15 cellular contexts compared by ENCODE assay signal in genomic region chr19:41626877-41627276, GRCh38. TPM values are rescaled to one million over a fixed set of nuclear protein-coding genes. Genes with fewer than 3 reads are reported as not detected.
A peak's percentile ranks its signal among the peaks of the same experiment; 100 is the strongest.
DNase-seq lines count a peak whose midpoint lies in the region; ATAC-seq and TF ChIP-seq lines count a peak whose summit lies in the region.
"Had no signal": no experiment of that assay in that cellular context is flagged by ENCODE, and none has a peak within 500 bp of the region (broad histone marks: within the 10 kb centered on the region; RNA-seq: fewer than 3 reads in every experiment).

TSS of gene CEACAM4 (minus strand) at chr19:41627074. CDS start at chr19:41626963, 111 bp downstream.

- ATAC-seq in lower lobe of right lung (peak; percentile 82 to 86), GM19467 (IDR thresholded peaks at IDR 0.05; ENCODE audit: unreplicated experiment) (no peak), WTC11 (no peak)
- ATAC-seq: Panc1 had no signal

- no peaks in the 10 kb centered on the region for H3K4me1 Mint-ChIP-seq in WTC11

- POLR2A ChIA-PET in WTC11 (lab: Charles Lee), result no interaction called here

- H3K4me1 ChIP-seq in lower lobe of right lung, result peaks cover 9% of the 10 kb centered on the region
- H3K4me1 ChIP-seq in transverse colon, result no peaks in the 10 kb centered on the region
- H3K4me1 ChIP-seq: ascending aorta, BLaER1, parathyroid adenoma had no signal

- H3K27me3 Mint-ChIP-seq in WTC11 (ENCODE audit: low read depth), result peaks cover 11% of the 10 kb centered on the region

- no peak for TF ChIP-seq EP300 in transverse colon (IDR thresholded peaks at IDR 0.05; ENCODE audit: low read depth)

- TF ChIP-seq POLR2A in transverse colon (IDR thresholded peaks at IDR 0.05), result peak; percentile 29

- 30% methylated on average over 7 of the region's 7 CpGs; no CpG with 5 or more reads in 1 of the 2 donors for WGBS in transverse colon (ENCODE audit: low coverage in 1 of 2), 2 donors

- 0 out of 2 replicates have a peak, but pooled peaks cover 3% of the 10 kb centered on the region for H3K36me3 Mint-ChIP-seq in WTC11

- H3K27ac Mint-ChIP-seq in WTC11, result no peak within 1 kb of the TSS

- CTCF ChIA-PET in WTC11 (lab: Charles Lee), result no interaction called here

- DNase-seq in Kasumi-1 (lab: John Stamatoyannopoulos, UW) (peak; percentile 56 to 63), UCSD-AML1 (lab: John Stamatoyannopoulos, UW; ENCODE audit: unreplicated experiment) (peak; percentile 58), lower lobe of right lung (peak; percentile 79), transverse colon (no peak), WTC11 (ENCODE audit: low spot score) (no peak)
- DNase-seq in activated CD8-positive, alpha-beta memory T cell treated with anti-CD3 and anti-CD28 coated beads, Interleukin-2, amount 50 U/mL, for 4 hours, result no peak
- DNase-seq: activated gamma-delta T cell, kidney, NCI-H2029, NCI-H510A had no signal

- H3K27ac ChIP-seq in lower lobe of right lung (peak within 1 kb of the TSS; percentile 64), transverse colon (no peak within 1 kb of the TSS)
- H3K27ac ChIP-seq: ascending aorta, BLaER1, parathyroid adenoma had no signal

- H3K9me3 ChIP-seq in lower lobe of right lung (peaks cover 5% of the 10 kb centered on the region), transverse colon (peaks cover 10% of the 10 kb centered on the region in 2 donors)
- H3K9me3 ChIP-seq: ascending aorta had no signal

- no peaks in the 10 kb centered on the region for H3K36me3 ChIP-seq in lower lobe of right lung
- no peaks in the 10 kb centered on the region for H3K36me3 ChIP-seq in transverse colon
- H3K36me3 ChIP-seq: ascending aorta, BLaER1 had no signal

- in situ Hi-C loops in transverse colon (cut with MboI; ENCODE audit: low pct_ligation_motif_present in 1 of 4, low pct_unique_long_range_greater_than_20kb in 1 of 4, low sequenced_read_pairs in 3 of 4), result no loop called here

- no peak within 1 kb of the TSS for H3K4me3 Mint-ChIP-seq in WTC11

- H3K27me3 ChIP-seq in lower lobe of right lung (ENCODE audit: low read depth), result peaks cover 23% of the 10 kb centered on the region
- H3K27me3 ChIP-seq in transverse colon, result peaks cover 21% of the 10 kb centered on the region
- H3K27me3 ChIP-seq: ascending aorta had no signal

- intact Hi-C loops in lower lobe of right lung (cut with DNase I) (no loop called here), transverse colon (cut with DNase I; ENCODE audit: low total_unique reads) (no loop called here)

- H3K4me3 ChIP-seq in lower lobe of right lung (peak within 1 kb of the TSS; percentile 48), transverse colon (peak within 1 kb of the TSS in 1 of 4 donors; percentile 13)
- H3K4me3 ChIP-seq: ascending aorta, BLaER1 had no signal

- TF ChIP-seq CTCF in lower lobe of right lung (IDR thresholded peaks at IDR 0.05) (no peak), transverse colon (IDR thresholded peaks at IDR 0.05) (no peak), WTC11 (IDR thresholded peaks at IDR 0.05) (no peak)

- peaks cover 18% of the 10 kb centered on the region for H3K9me3 Mint-ChIP-seq in WTC11

TF ChIP-seq in WTC11, 78 proteins besides CTCF, POLR2A, EP300 and RAD21:
- TF ChIP-seq OVOL2 (CRISPR knock-in tag; IDR thresholded peaks at IDR 0.05; ENCODE audit: borderline replicate concordance) (no peak), TCF7 (CRISPR knock-in tag; IDR thresholded peaks at IDR 0.05; ENCODE audit: low read depth) (no peak), FOXJ3 (CRISPR knock-in tag; IDR thresholded peaks at IDR 0.05; ENCODE audit: borderline replicate concordance) (no peak), USF1 (CRISPR knock-in tag; IDR thresholded peaks at IDR 0.05) (no peak), ZNF396 (CRISPR knock-in tag; IDR thresholded peaks at IDR 0.05; ENCODE audit: borderline replicate concordance) (no peak), JAZF1 (CRISPR knock-in tag; IDR thresholded peaks at IDR 0.05) (no peak), ZSCAN18 (CRISPR knock-in tag; IDR thresholded peaks at IDR 0.05) (no peak)

RNA-seq across cellular contexts. Expression of gene CEACAM4, which starts in this region (rescaled TPM):
- 5.6 TPM for total RNA-seq in lower lobe of right lung
- 1 to 10 TPM in 1 of 4 donors, under 1 TPM in 1, not detected in 2; 0.48 to 1.5 TPM for total RNA-seq in transverse colon
- total RNA-seq in WTC11 (2021), result not detected in 3 replicates
- total RNA-seq: ascending aorta had no signal

Comparison
In these comparisons a context has a peak if more than half of its experiments do, and no peak if none do; other contexts are left out.
1. DNase-seq: peak in Kasumi-1 (2 of 2), UCSD-AML1 (single experiment) and lower lobe of right lung (single experiment); none in transverse colon (single experiment), WTC11 (single experiment) and activated CD8-positive, alpha-beta memory T cell treated with anti-CD3 and anti-CD28 coated beads, Interleukin-2, amount 50 U/mL, for 4 hours (single experiment).
2. ATAC-seq: peak in lower lobe of right lung (2 of 2); none in GM19467 (single experiment) and WTC11 (single experiment).